1 cellular context compared by ENCODE assay signal in the genomic region with DNA sequence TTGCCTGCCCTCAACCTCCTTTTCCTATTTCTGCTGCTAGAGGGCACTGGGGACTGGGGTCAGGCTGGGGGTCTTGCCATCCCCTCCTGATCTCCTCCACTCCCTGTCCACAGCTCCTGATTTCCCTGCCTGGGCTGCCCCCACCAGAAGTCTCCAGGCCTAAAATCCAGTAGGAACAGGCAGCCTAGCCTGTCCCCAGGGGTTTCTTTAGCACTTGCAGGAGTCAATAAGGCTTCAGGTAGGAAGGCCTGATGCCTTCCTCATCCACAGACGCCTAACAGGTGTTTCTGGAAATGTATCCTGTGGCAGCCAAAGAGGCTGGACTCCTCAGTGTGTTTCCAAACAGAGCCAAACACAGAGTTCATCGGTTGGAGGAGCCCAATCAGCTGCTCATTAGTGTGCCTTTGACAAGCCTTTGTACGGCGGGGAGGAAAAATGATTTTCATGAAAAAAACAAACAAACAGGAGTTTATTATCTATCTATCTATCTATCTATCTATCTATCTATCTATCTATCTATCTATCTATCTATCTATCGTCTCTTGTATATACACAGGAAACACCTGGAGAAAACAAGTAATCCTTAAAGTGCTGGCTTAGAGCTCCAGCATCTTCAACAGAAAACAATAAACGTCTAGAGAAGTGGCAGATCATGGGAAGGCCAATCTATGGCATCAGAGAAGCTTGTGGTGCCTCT.
TF ChIP-seq lines count a peak whose summit lies in the region.

No MANE protein-coding gene starts in this region.

TF ChIP-seq in K562, 482 proteins besides CTCF, POLR2A, EP300 and RAD21:
- TF ChIP-seq DACH1 (IDR thresholded peaks at IDR 0.05; ENCODE audit: partially characterized antibody) (peak; percentile 97), ZBTB2 (IDR thresholded peaks at IDR 0.05) (peak; percentile 41; the same call in 1 of the 2 replicates), GATA2 (CRISPR knock-in tag; IDR thresholded peaks at IDR 0.05) (0 out of 2 replicates have a peak, but pooled peaks have one; percentile 17), GATAD2B (IDR thresholded peaks at IDR 0.05; ENCODE audit: borderline replicate concordance) (0 out of 2 replicates have a peak, but pooled peaks have one; percentile 52), ZBTB12 (CRISPR knock-in tag; IDR thresholded peaks at IDR 0.05) (no peak)
